Comparison of ENCODE assay signal across 15 cellular contexts in the genomic region with DNA sequence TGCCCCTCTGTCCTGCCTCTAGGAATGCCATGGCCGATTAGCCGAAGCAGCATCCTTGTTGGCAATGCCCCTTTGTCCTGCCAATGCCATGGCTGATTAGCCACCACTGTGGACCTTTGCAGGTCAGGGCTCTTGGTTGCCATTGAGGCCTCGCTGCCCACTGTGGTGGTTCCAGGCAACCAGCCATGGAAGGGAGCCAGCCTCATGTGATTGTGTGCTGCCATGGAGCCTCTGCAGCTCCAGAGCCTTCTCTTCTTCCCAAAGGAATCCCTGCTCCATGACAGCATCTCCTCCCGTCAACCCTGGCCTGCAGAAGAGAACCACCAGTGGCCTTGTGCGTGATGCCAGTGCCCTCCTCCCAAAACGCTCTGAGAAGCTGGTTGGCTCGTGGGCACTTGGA.
"Had no signal": no experiment of that assay in that cellular context is flagged by ENCODE, and none has a peak within 500 bp of the region (broad histone marks: within the 10 kb centered on the region; RNA-seq: fewer than 3 reads in every experiment).

No MANE protein-coding gene starts in this region.

- H3K36me3 Mint-ChIP-seq: naive thymus-derived CD4-positive, alpha-beta T cell; stimulated activated memory B cell treated with anti-CD40 and anti-IgM and Interleukin-4, amounts not matched to agents 10 μg/mL and 1 μg/mL and 100 μg/mL, for 72 hours had no signal

- H3K4me3 ChIP-seq: colonic mucosa, tibial artery, upper lobe of left lung, vagina had no signal

- H3K27ac Mint-ChIP-seq: stimulated activated memory B cell treated with anti-CD40 and anti-IgM and Interleukin-4, amounts not matched to agents 10 μg/mL and 1 μg/mL and 100 μg/mL, for 72 hours; stimulated activated naive CD8-positive, alpha-beta T cell treated with anti-CD3 and anti-CD28 coated beads, Interleukin-15, Interleukin-2, amounts not matched to agents 100 ng/mL and 50 ng/mL, for 24 hours had no signal

- H3K9me3 ChIP-seq: colonic mucosa, neutrophil, tibial artery, upper lobe of left lung, vagina had no signal

- H3K4me3 Mint-ChIP-seq: naive thymus-derived CD4-positive, alpha-beta T cell; stimulated activated memory B cell treated with anti-CD40 and anti-IgM and Interleukin-4, amounts not matched to agents 10 μg/mL and 1 μg/mL and 100 μg/mL, for 72 hours; stimulated activated naive CD8-positive, alpha-beta T cell treated with anti-CD3 and anti-CD28 coated beads, Interleukin-15, Interleukin-2, amounts not matched to agents 100 ng/mL and 50 ng/mL, for 24 hours had no signal

- H3K27me3 ChIP-seq: colonic mucosa, foreskin keratinocyte, upper lobe of left lung, vagina had no signal

- H3K4me1 Mint-ChIP-seq: naive thymus-derived CD4-positive, alpha-beta T cell had no signal

- H3K27ac ChIP-seq: colonic mucosa, foreskin keratinocyte, neutrophil, tibial artery, upper lobe of left lung, vagina had no signal

- H3K36me3 ChIP-seq: colonic mucosa, neutrophil, tibial artery, upper lobe of left lung, vagina had no signal

- H3K9me3 Mint-ChIP-seq: stimulated activated memory B cell treated with anti-CD40 and anti-IgM and Interleukin-4, amounts not matched to agents 10 μg/mL and 1 μg/mL and 100 μg/mL, for 72 hours; stimulated activated naive CD8-positive, alpha-beta T cell treated with anti-CD3 and anti-CD28 coated beads, Interleukin-15, Interleukin-2, amounts not matched to agents 100 ng/mL and 50 ng/mL, for 24 hours had no signal

- H3K4me1 ChIP-seq: colonic mucosa, foreskin keratinocyte, tibial artery, upper lobe of left lung, vagina had no signal

- DNase-seq: colonic mucosa; dermis blood vessel endothelial cell; erythroblast; kidney glomerular epithelial cell; stimulated activated CD4-positive, alpha-beta T cell treated with anti-CD3 and anti-CD28 coated beads, Interleukin-15, amount 100 ng/mL, for 24 hours; stimulated activated CD4-positive, alpha-beta T cell treated with anti-CD3 and anti-CD28 coated beads, Interleukin-1b, Interleukin-23, amount 100 ng/mL, for 48 hours; stimulated activated CD4-positive, alpha-beta T cell treated with anti-CD3 and anti-CD28 coated beads, Interleukin-4, amount 100 ng/mL, for 24 hours had no signal
